In genomic region chr1:23825762-23826522, GRCh38 we compare ENCODE assay signal across 8 cellular contexts. TPM values are rescaled to one million over a fixed set of nuclear protein-coding genes. Genes with fewer than 3 reads are reported as not detected.
A peak's percentile ranks its signal among the peaks of the same experiment; 100 is the strongest.
DNase-seq lines count a peak whose midpoint lies in the region; FAIRE-seq and TF ChIP-seq lines count a peak whose summit lies in the region.

No MANE protein-coding gene starts in this region.

- no peaks in the 10 kb centered on the region for H3K9me3 ChIP-seq in Loucy (ENCODE audit: insufficient read depth, low read depth, low read length)
- no peaks in the 10 kb centered on the region for H3K9me3 ChIP-seq in neural cell (ENCODE audit: low read length)

- H3K4me3 ChIP-seq in Loucy (ENCODE audit: low read length, poor library complexity, severe bottlenecking) (peak overlapping the region; percentile 99), coronary artery (peak overlapping the region; percentile 94), neural cell (ENCODE audit: low read length) (peak overlapping the region; percentile 89)

- FAIRE-seq in D721Med (lab: Jason Lieb, UNC): no peak

- H3K27ac Mint-ChIP-seq in activated CD4-positive, alpha-beta T cell treated with anti-CD3 and anti-CD28 coated beads, Interleukin-2, amount 10 ng/mL, durations not matched to agents 7 days and 5 days: peak overlapping the region; percentile 94

- H3K9me3 Mint-ChIP-seq in activated CD4-positive, alpha-beta T cell treated with anti-CD3 and anti-CD28 coated beads, Interleukin-2, amount 10 ng/mL, durations not matched to agents 7 days and 5 days: no peaks in the 10 kb centered on the region

- H3K4me1 ChIP-seq in Loucy (ENCODE audit: insufficient read depth, low read length, poor library complexity, severe bottlenecking): peaks cover 26% of the 10 kb centered on the region

- H3K27me3 ChIP-seq in Loucy (ENCODE audit: insufficient read depth, low read length, poor library complexity, severe bottlenecking): no peaks in the 10 kb centered on the region
- no peaks in the 10 kb centered on the region for H3K27me3 ChIP-seq in neural cell (ENCODE audit: insufficient read depth, low read depth, low read length)

- H2AFZ ChIP-seq in Loucy (ENCODE audit: low read length) (peak overlapping the region; percentile 86), neural cell (ENCODE audit: low read depth, low read length) (peak overlapping the region; percentile 93)

- TF ChIP-seq EP300 in neural cell (conservative IDR thresholded peaks at IDR 0.05; ENCODE audit: poor library complexity, severe bottlenecking): no peak

- peak overlapping the region; percentile 95 to 96 for H3K27ac ChIP-seq in coronary artery
- peak overlapping the region; percentile 84 for H3K27ac ChIP-seq in neural cell (ENCODE audit: low read length)

- peaks cover 21% of the 10 kb centered on the region for H3K4me1 Mint-ChIP-seq in activated CD4-positive, alpha-beta T cell treated with anti-CD3 and anti-CD28 coated beads, Interleukin-2, amount 10 ng/mL, durations not matched to agents 7 days and 5 days

- no peak for DNase-seq in activated CD4-positive, alpha-beta T cell treated with anti-CD3 and anti-CD28 coated beads, Interleukin-2, amount 10 ng/mL, durations not matched to agents 7 days and 5 days
- no peak for DNase-seq in activated CD4-positive, alpha-beta T cell treated with anti-CD3 and anti-CD28 coated beads for 48 hours
- DNase-seq in coronary artery (ENCODE audit: low spot score) (no peak), D721Med (ENCODE audit: insufficient read length, low spot score) (no peak), NCI-H1436 treated with DMSO at 0.1 percent for 48 hours (lab: John Stamatoyannopoulos, UW) (no peak)
- no peak for DNase-seq in effector CD4-positive, alpha-beta T cell

- CTCF ChIA-PET in activated CD4-positive, alpha-beta T cell treated with anti-CD3 and anti-CD28 coated beads, Interleukin-2, amount 10 ng/mL, durations not matched to agents 7 days and 5 days (lab: Charles Lee): interaction anchor here (0.6 to 2.0 kb wide), 2 partner anchors 15 to 99 kb away, joined by 3 to 16 read pairs; no protein-coding TSS in a partner anchor

- H3K36me3 ChIP-seq in Loucy (ENCODE audit: insufficient read depth, low read length) (no peaks in the 10 kb centered on the region), neural cell (ENCODE audit: insufficient read depth, low read length) (no peaks in the 10 kb centered on the region)

- TF ChIP-seq CTCF in Loucy (conservative IDR thresholded peaks at IDR 0.05; ENCODE audit: low read length) (no peak), coronary artery (IDR thresholded peaks at IDR 0.05) (no peak), neural cell (IDR thresholded peaks at IDR 0.05; ENCODE audit: poor library complexity, severe bottlenecking) (no peak), D721Med (IDR thresholded peaks at IDR 0.05; ENCODE audit: insufficient read depth, missing control alignments) (no peak)

- H3K79me2 ChIP-seq in Loucy (ENCODE audit: insufficient read depth, low read length) (peaks cover 18% of the 10 kb centered on the region), neural cell (replicated peaks; ENCODE audit: insufficient read depth, low read length) (no peaks in the 10 kb centered on the region)

- TF ChIP-seq RAD21 in neural cell (conservative IDR thresholded peaks at IDR 0.05): no peak

- peak overlapping the region; percentile 83 for H3K4me3 Mint-ChIP-seq in activated CD4-positive, alpha-beta T cell treated with anti-CD3 and anti-CD28 coated beads, Interleukin-2, amount 10 ng/mL, durations not matched to agents 7 days and 5 days

- H4K20me1 ChIP-seq in Loucy (ENCODE audit: insufficient read depth, low read length, poor library complexity, severe bottlenecking) (peaks cover 3% of the 10 kb centered on the region), neural cell (ENCODE audit: insufficient read depth) (no peaks in the 10 kb centered on the region)

- peaks cover 2% of the 10 kb centered on the region for H3K36me3 Mint-ChIP-seq in activated CD4-positive, alpha-beta T cell treated with anti-CD3 and anti-CD28 coated beads, Interleukin-2, amount 10 ng/mL, durations not matched to agents 7 days and 5 days (ENCODE audit: low read depth)

- no peaks in the 10 kb centered on the region for H3F3A ChIP-seq in Loucy (ENCODE audit: low read depth)
- H3F3A ChIP-seq in neural cell (ENCODE audit: insufficient read depth, low read length, poor library complexity, severe bottlenecking): no peaks in the 10 kb centered on the region

- POLR2A ChIA-PET in activated CD4-positive, alpha-beta T cell treated with anti-CD3 and anti-CD28 coated beads, Interleukin-2, amount 10 ng/mL, durations not matched to agents 7 days and 5 days (lab: Charles Lee): interaction anchor here (0.6 kb wide), 1 partner anchor 583 kb away, joined by 3 read pairs; no protein-coding TSS in a partner anchor

- H3K9me2 ChIP-seq in Loucy (replicated peaks; ENCODE audit: low read depth, low read length): no peaks in the 10 kb centered on the region
- H3K9me2 ChIP-seq in neural cell (ENCODE audit: insufficient read depth, low read length): no peaks in the 10 kb centered on the region

- peak overlapping the region; percentile 95 for H3K4me2 ChIP-seq in Loucy (ENCODE audit: low read depth, low read length, poor library complexity, severe bottlenecking)
- peak overlapping the region; percentile 35 for H3K4me2 ChIP-seq in neural cell (ENCODE audit: low read length)

- H3K9ac ChIP-seq in Loucy (ENCODE audit: low read depth, low read length, poor library complexity, severe bottlenecking) (peak overlapping the region; percentile 94), neural cell (ENCODE audit: low read length) (peak overlapping the region; percentile 91)

- H3K27me3 Mint-ChIP-seq in activated CD4-positive, alpha-beta T cell treated with anti-CD3 and anti-CD28 coated beads, Interleukin-2, amount 10 ng/mL, durations not matched to agents 7 days and 5 days: no peaks in the 10 kb centered on the region

TF ChIP-seq in neural cell, 6 proteins besides CTCF, POLR2A, EP300 and RAD21:
- TF ChIP-seq EZH2 (IDR thresholded peaks at IDR 0.05; ENCODE audit: borderline replicate concordance, insufficient read depth, low read length, poor library complexity, severe bottlenecking) (no peak), MXI1 (conservative IDR thresholded peaks at IDR 0.05; ENCODE audit: poor library complexity, severe bottlenecking) (no peak), SMC3 (conservative IDR thresholded peaks at IDR 0.05; ENCODE audit: poor library complexity) (no peak), REST (IDR thresholded peaks at IDR 0.05; ENCODE audit: borderline replicate concordance) (no peak), TAF1 (IDR thresholded peaks at IDR 0.05; ENCODE audit: low read depth) (no peak), POLR2AphosphoS5 (IDR thresholded peaks at IDR 0.05) (no peak)

RNA-seq across cellular contexts. Expression of gene HMGCL, which starts 0.7 kb away (rescaled TPM):
- total RNA-seq in activated CD4-positive, alpha-beta T cell treated with anti-CD3 and anti-CD28 coated beads, Interleukin-2, amount 10 ng/mL, durations not matched to agents 7 days and 5 days: 10 to 100 TPM; 22.1 to 25.2 TPM
- polyA plus RNA-seq in neural cell: 27.6 and 29.1 TPM in 2 replicates
- polyA minus RNA-seq in neural cell: 15.3 and 17.8 TPM in 2 replicates

RNA-seq across cellular contexts. Expression of gene GALE, which starts 25.4 kb away (rescaled TPM):
- total RNA-seq in activated CD4-positive, alpha-beta T cell treated with anti-CD3 and anti-CD28 coated beads, Interleukin-2, amount 10 ng/mL, durations not matched to agents 7 days and 5 days: 10 to 100 TPM; 14.5 to 17.4 TPM
- polyA plus RNA-seq in neural cell: 109 and 130 TPM in 2 replicates
- polyA minus RNA-seq in neural cell: 34.8 and 39.9 TPM in 2 replicates

RNA-seq across cellular contexts. Expression of gene LYPLA2, which starts 35.0 kb away (rescaled TPM):
- 10 to 100 TPM; 73.2 to 75.9 TPM for total RNA-seq in activated CD4-positive, alpha-beta T cell treated with anti-CD3 and anti-CD28 coated beads, Interleukin-2, amount 10 ng/mL, durations not matched to agents 7 days and 5 days
- 107 and 119 TPM in 2 replicates for polyA plus RNA-seq in neural cell
- 51.4 and 71.1 TPM in 2 replicates for polyA minus RNA-seq in neural cell

RNA-seq across cellular contexts. Expression of gene FUCA1, which starts 42.1 kb away (rescaled TPM):
- 1 to 10 TPM; 5.8 to 6.1 TPM for total RNA-seq in activated CD4-positive, alpha-beta T cell treated with anti-CD3 and anti-CD28 coated beads, Interleukin-2, amount 10 ng/mL, durations not matched to agents 7 days and 5 days
- 38.5 and 50.6 TPM in 2 replicates for polyA plus RNA-seq in neural cell
- 44.1 and 45.5 TPM in 2 replicates for polyA minus RNA-seq in neural cell

RNA-seq across cellular contexts. Expression of gene PITHD1, which starts 47.7 kb away (rescaled TPM):
- total RNA-seq in activated CD4-positive, alpha-beta T cell treated with anti-CD3 and anti-CD28 coated beads, Interleukin-2, amount 10 ng/mL, durations not matched to agents 7 days and 5 days: 10 to 100 TPM; 54.3 to 55.3 TPM
- polyA plus RNA-seq in neural cell: 242 and 267 TPM in 2 replicates
- polyA minus RNA-seq in neural cell: 85.0 and 91.9 TPM in 2 replicates
